8 cellular contexts compared by ENCODE assay signal in genomic region chr7:140674356-140674800, GRCh38.
DNase-seq lines count a peak whose midpoint lies in the region; ATAC-seq and TF ChIP-seq lines count a peak whose summit lies in the region.

No MANE protein-coding gene starts in this region.

- POLR2A ChIA-PET in GM10248 (lab: Yijun Ruan, JAX), result no interaction called here

- peaks cover 23% of the 10 kb centered on the region for H3K4me1 ChIP-seq in HAP-1
- peaks cover 9% of the 10 kb centered on the region for H3K4me1 ChIP-seq in RWPE2 (ENCODE audit: insufficient read depth, poor library complexity, severe bottlenecking)
- H3K4me1 ChIP-seq in mucosa of stomach (ENCODE audit: control insufficient read depth, insufficient read depth, low read length), result peaks cover 22% of the 10 kb centered on the region

- H3K4me3 ChIP-seq in HAP-1, result peak overlapping the region; percentile 50
- peak overlapping the region; percentile 83 for H3K4me3 ChIP-seq in RWPE2 (ENCODE audit: severe bottlenecking)
- no peak overlapping the region for H3K4me3 ChIP-seq in mucosa of stomach (ENCODE audit: low read length)

- peak overlapping the region; percentile 82 for H3K9ac ChIP-seq in mucosa of stomach (ENCODE audit: low read length)

- CTCF ChIA-PET in GM10248 (lab: Yijun Ruan, JAX), result interaction anchor here (0.7 to 4.2 kb wide), 12 partner anchors 12 to 341 kb away, joined by 3 to 23 read pairs (median 4); partner anchors contain the start of gene MRPS33

- H3K9me3 ChIP-seq in HAP-1 (no peaks in the 10 kb centered on the region), RWPE2 (ENCODE audit: severe bottlenecking) (no peaks in the 10 kb centered on the region), mucosa of stomach (ENCODE audit: control insufficient read depth, low read length) (no peaks in the 10 kb centered on the region)

- no peaks in the 10 kb centered on the region for H3K27me3 ChIP-seq in HAP-1 (ENCODE audit: low read depth)
- no peaks in the 10 kb centered on the region for H3K27me3 ChIP-seq in RWPE2 (ENCODE audit: insufficient read depth, poor library complexity, severe bottlenecking)
- H3K27me3 ChIP-seq in mucosa of stomach (ENCODE audit: control insufficient read depth, insufficient read depth, low read length), result no peaks in the 10 kb centered on the region

- H3K36me3 ChIP-seq in HAP-1 (replicated peaks), result peaks cover 10% of the 10 kb centered on the region; the same call in 1 of the 2 replicates
- H3K36me3 ChIP-seq in RWPE2 (ENCODE audit: low read depth), result peaks cover 21% of the 10 kb centered on the region
- no peaks in the 10 kb centered on the region for H3K36me3 ChIP-seq in mucosa of stomach (ENCODE audit: control insufficient read depth, insufficient read depth, low read length)

- no peak for ATAC-seq in RWPE2 (ENCODE audit: low read depth)

- TF ChIP-seq CTCF in GM10248 (IDR thresholded peaks at IDR 0.05; ENCODE audit: control extremely low read depth, extremely low read depth, low read depth, missing control alignments) (no peak), RWPE2 (IDR thresholded peaks at IDR 0.05; ENCODE audit: poor library complexity, severe bottlenecking) (no peak)

- DNase-seq in GM10248 (ENCODE audit: extremely low spot score) (peak; percentile 54), HAP-1 (ENCODE audit: low spot score in 2 of 2) (no peak), RWPE2 (ENCODE audit: low spot score) (no peak), NCI-H2227 (lab: John Stamatoyannopoulos, UW; ENCODE audit: unreplicated experiment) (no peak), activated gamma-delta T cell treated with Interleukin-2 at 50 U/mL for 16 hours (no peak), hypothalamus (lab: John Stamatoyannopoulos, UW) (no peak)
- DNase-seq in activated CD4-positive, CD25-positive, alpha-beta regulatory T cell (lab: John Stamatoyannopoulos, UW), result no peak

- H3K27ac ChIP-seq in RWPE2 (ENCODE audit: poor library complexity, severe bottlenecking), result no peak overlapping the region

- in situ Hi-C loops in HAP-1 (cut with MboI; ENCODE audit: low sequenced_read_pairs), result no loop called here
